In the genomic region with DNA sequence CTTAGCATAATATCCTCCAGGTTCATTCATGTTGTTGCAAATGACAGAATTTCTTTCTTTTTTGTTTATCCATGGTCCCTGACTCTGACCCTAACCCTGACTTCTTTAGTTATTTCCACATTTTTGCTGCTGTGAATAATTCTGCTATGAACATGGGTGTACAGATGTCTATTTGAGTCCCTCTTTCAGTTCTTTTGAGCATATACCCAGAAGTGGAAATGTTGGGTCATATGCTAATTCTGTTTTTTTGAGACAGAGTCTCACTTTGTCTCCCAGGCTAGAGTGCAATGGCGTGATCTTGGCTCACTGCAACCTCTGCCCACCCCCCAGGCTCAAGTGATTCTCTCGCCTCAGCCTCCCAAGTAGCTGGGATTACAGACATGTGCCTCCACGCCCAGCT, we compare ENCODE assay signal across 21 cellular contexts. TPM values are rescaled to one million over a fixed set of nuclear protein-coding genes. Genes with fewer than 3 reads are reported as not detected.
DNase-seq lines count a peak whose midpoint lies in the region; ATAC-seq, FAIRE-seq and TF ChIP-seq lines count a peak whose summit lies in the region.
"Had no signal": no experiment of that assay in that cellular context is flagged by ENCODE, and none has a peak within 500 bp of the region (broad histone marks: within the 10 kb centered on the region; RNA-seq: fewer than 3 reads in every experiment).

No MANE protein-coding gene starts in this region.

- H3K27me3 ChIP-seq in OCI-LY3 (ENCODE audit: low read depth, low read length) (no peaks in the 10 kb centered on the region), osteoblast (ENCODE audit: insufficient read depth, low read length) (no peaks in the 10 kb centered on the region)
- H3K27me3 ChIP-seq: BLaER1 had no signal

- no peak for ATAC-seq in HG03045 (IDR thresholded peaks at IDR 0.05; ENCODE audit: unreplicated experiment)

- H3K79me2 ChIP-seq in OCI-LY3 (ENCODE audit: low read length) (no peaks in the 10 kb centered on the region), osteoblast (ENCODE audit: insufficient read depth, low read length) (no peaks in the 10 kb centered on the region)

- H3K4me1 ChIP-seq in OCI-LY3 (ENCODE audit: low read length) (peaks cover 4% of the 10 kb centered on the region; the same call in 1 of the 2 replicates), osteoblast (ENCODE audit: insufficient read depth, low read length) (no peaks in the 10 kb centered on the region)
- H3K4me1 ChIP-seq: BLaER1 had no signal

- no peak for DNase-seq in activated naive CD4-positive, alpha-beta T cell treated with anti-CD3 and anti-CD28 coated beads for 36 hours
- DNase-seq in GM12892 (ENCODE audit: insufficient read length) (no peak), osteocyte (ENCODE audit: extremely low spot score, unreplicated experiment) (peak; percentile 49), NCI-H1694 treated with DMSO at 0.1 percent for 48 hours (lab: John Stamatoyannopoulos, UW) (no peak), osteoblast (ENCODE audit: insufficient read length, low spot score, missing footprints) (no peak)
- DNase-seq: CD4-positive, alpha-beta T cell; COR-L47; DMS79; NCI-H187; NCI-H446; NCI-H526; PC-9; SHP77 treated with DMSO at 0.1 percent for 48 hours; SK-N-SH had no signal

- H3K27me3 Mint-ChIP-seq in activated naive CD4-positive, alpha-beta T cell treated with anti-CD3 and anti-CD28 coated beads, Interleukin-2, amount 50 U/mL, for 24 hours = no peaks in the 10 kb centered on the region
- H3K27me3 Mint-ChIP-seq in activated naive CD4-positive, alpha-beta T cell treated with anti-CD3 and anti-CD28 coated beads for 36 hours (ENCODE audit: low read depth) = no peaks in the 10 kb centered on the region
- no peaks in the 10 kb centered on the region for H3K27me3 Mint-ChIP-seq in osteocyte (ENCODE audit: unreplicated experiment)
- H3K27me3 Mint-ChIP-seq: CD4-positive, alpha-beta T cell had no signal

- H3K36me3 Mint-ChIP-seq in activated naive CD4-positive, alpha-beta T cell treated with anti-CD3 and anti-CD28 coated beads, Interleukin-2, amount 50 U/mL, for 24 hours = peaks cover 14% of the 10 kb centered on the region
- H3K36me3 Mint-ChIP-seq in activated naive CD4-positive, alpha-beta T cell treated with anti-CD3 and anti-CD28 coated beads for 36 hours (ENCODE audit: low read depth) = peaks cover 43% of the 10 kb centered on the region
- peaks cover 11% of the 10 kb centered on the region for H3K36me3 Mint-ChIP-seq in osteocyte (ENCODE audit: unreplicated experiment)

- H3K4me3 ChIP-seq in OCI-LY3 (ENCODE audit: low read length) (no peak overlapping the region), osteoblast (ENCODE audit: insufficient read depth, low read length) (no peak overlapping the region)
- H3K4me3 ChIP-seq: BLaER1, PC-9 had no signal

- H3K27ac Mint-ChIP-seq in activated naive CD4-positive, alpha-beta T cell treated with anti-CD3 and anti-CD28 coated beads, Interleukin-2, amount 50 U/mL, for 24 hours = peak overlapping the region; percentile 63
- no peak overlapping the region for H3K27ac Mint-ChIP-seq in activated naive CD4-positive, alpha-beta T cell treated with anti-CD3 and anti-CD28 coated beads for 36 hours
- no peak overlapping the region for H3K27ac Mint-ChIP-seq in osteocyte (ENCODE audit: unreplicated experiment)
- H3K27ac Mint-ChIP-seq: CD4-positive, alpha-beta T cell had no signal

- H3K4me2 ChIP-seq in OCI-LY3 (ENCODE audit: low read length) (no peak overlapping the region), osteoblast (ENCODE audit: insufficient read depth, low read length) (no peak overlapping the region)
- H3K4me2 ChIP-seq: BLaER1, KMS-11, PC-9, SK-N-SH had no signal

- no peak for TF ChIP-seq CTCF in OCI-LY3 (IDR thresholded peaks at IDR 0.05; ENCODE audit: low read depth, low read length)
- no peak for TF ChIP-seq CTCF in osteocyte (IDR thresholded peaks at IDR 0.05)
- no peak for TF ChIP-seq CTCF in osteoblast (IDR thresholded peaks at IDR 0.05; ENCODE audit: extremely low read depth, low read depth, low read length)

- CTCF ChIA-PET in activated naive CD4-positive, alpha-beta T cell treated with anti-CD3 and anti-CD28 coated beads for 36 hours (lab: Charles Lee) = no interaction called here

- TF ChIP-seq POLR2A in GM12892 (IDR thresholded peaks at IDR 0.05; ENCODE audit: low read depth, low read length) = no peak

- H3K4me1 Mint-ChIP-seq in activated naive CD4-positive, alpha-beta T cell treated with anti-CD3 and anti-CD28 coated beads, Interleukin-2, amount 50 U/mL, for 24 hours = peaks cover 6% of the 10 kb centered on the region
- H3K4me1 Mint-ChIP-seq in activated naive CD4-positive, alpha-beta T cell treated with anti-CD3 and anti-CD28 coated beads for 36 hours (ENCODE audit: low read depth) = peaks cover 7% of the 10 kb centered on the region
- H3K4me1 Mint-ChIP-seq in osteocyte (ENCODE audit: unreplicated experiment) = no peaks in the 10 kb centered on the region

- no peaks in the 10 kb centered on the region for H3K9me3 Mint-ChIP-seq in activated naive CD4-positive, alpha-beta T cell treated with anti-CD3 and anti-CD28 coated beads, Interleukin-2, amount 50 U/mL, for 24 hours
- H3K9me3 Mint-ChIP-seq in activated naive CD4-positive, alpha-beta T cell treated with anti-CD3 and anti-CD28 coated beads for 36 hours = no peaks in the 10 kb centered on the region
- H3K9me3 Mint-ChIP-seq in osteocyte (ENCODE audit: unreplicated experiment) = no peaks in the 10 kb centered on the region
- H3K9me3 Mint-ChIP-seq: CD4-positive, alpha-beta T cell had no signal

- FAIRE-seq in GM12892 (lab: Jason Lieb, UNC) = peak; percentile 46
- FAIRE-seq: HTR-8/SVneo had no signal

- H2AFZ ChIP-seq in OCI-LY3 (ENCODE audit: low read depth, low read length) (no peak overlapping the region), osteoblast (ENCODE audit: low read length) (no peak overlapping the region)
- H2AFZ ChIP-seq: PC-9 had no signal

- H3K4me3 Mint-ChIP-seq in activated naive CD4-positive, alpha-beta T cell treated with anti-CD3 and anti-CD28 coated beads, Interleukin-2, amount 50 U/mL, for 24 hours = no peak overlapping the region
- no peak overlapping the region for H3K4me3 Mint-ChIP-seq in activated naive CD4-positive, alpha-beta T cell treated with anti-CD3 and anti-CD28 coated beads for 36 hours
- H3K4me3 Mint-ChIP-seq in osteocyte (ENCODE audit: unreplicated experiment) = no peak overlapping the region
- H3K4me3 Mint-ChIP-seq: CD4-positive, alpha-beta T cell had no signal

- H3K9ac ChIP-seq in OCI-LY3 (ENCODE audit: low read length) = no peak overlapping the region
- H3K9ac ChIP-seq: BLaER1, KMS-11, SK-N-SH had no signal

- peaks cover 48% of the 10 kb centered on the region for H3K36me3 ChIP-seq in OCI-LY3 (replicated peaks; ENCODE audit: low read depth, low read length)
- H3K36me3 ChIP-seq in osteoblast (ENCODE audit: insufficient read depth, low read length) = peaks cover 21% of the 10 kb centered on the region

- H3K27ac ChIP-seq in OCI-LY3 (ENCODE audit: low read length) (peak overlapping the region; percentile 20; the same call in 1 of the 2 replicates), osteoblast (ENCODE audit: low read depth, low read length) (no peak overlapping the region)
- H3K27ac ChIP-seq: BLaER1, KMS-11, PC-9, RWPE1 had no signal

- H3K9me3 ChIP-seq in OCI-LY3 (ENCODE audit: insufficient read depth, low read length) (no peaks in the 10 kb centered on the region), osteoblast (ENCODE audit: low read depth, low read length) (no peaks in the 10 kb centered on the region)
- H3K9me3 ChIP-seq: SK-N-SH had no signal

- intact Hi-C loops in activated naive CD4-positive, alpha-beta T cell treated with anti-CD3 and anti-CD28 coated beads for 36 hours (cut with micrococcal nuclease) = no loop called here

- H4K20me1 ChIP-seq in OCI-LY3 (ENCODE audit: insufficient read depth, low read length) = no peaks in the 10 kb centered on the region
- no peaks in the 10 kb centered on the region for H4K20me1 ChIP-seq in osteoblast (ENCODE audit: insufficient read depth, low read length)
- H4K20me1 ChIP-seq: BLaER1 had no signal

RNA-seq across cellular contexts. Expression of gene KNTC1, which starts 33.1 kb away (rescaled TPM):
- total RNA-seq in activated naive CD4-positive, alpha-beta T cell treated with anti-CD3 and anti-CD28 coated beads for 36 hours = 100 to 1,000 TPM; 141 to 142 TPM
- polyA plus RNA-seq in GM12892 (2012; ENCODE audit: missing spikeins) = 62.0 TPM
- 14.1 and 18.5 TPM in 2 replicates for total RNA-seq in osteocyte
- total RNA-seq in osteoblast = 12.3 and 14.7 TPM in 2 replicates

RNA-seq across cellular contexts. Expression of gene RSRC2, which starts 33.4 kb away (rescaled TPM):
- total RNA-seq in activated naive CD4-positive, alpha-beta T cell treated with anti-CD3 and anti-CD28 coated beads for 36 hours = 100 to 1,000 TPM; 117 to 127 TPM
- 72.6 TPM for polyA plus RNA-seq in GM12892 (2012; ENCODE audit: missing spikeins)
- total RNA-seq in osteocyte (64.9 and 67.9 TPM in 2 replicates), osteoblast (41.8 and 43.1 TPM in 2 replicates)

RNA-seq across cellular contexts. Expression of gene ZCCHC8, which starts 59.4 kb away (rescaled TPM):
- 10 to 100 TPM; 25.9 to 26.0 TPM for total RNA-seq in activated naive CD4-positive, alpha-beta T cell treated with anti-CD3 and anti-CD28 coated beads for 36 hours
- 23.6 TPM for polyA plus RNA-seq in GM12892 (2012; ENCODE audit: missing spikeins)
- total RNA-seq in osteocyte = 27.6 and 28.0 TPM in 2 replicates
- 18.9 and 22.8 TPM in 2 replicates for total RNA-seq in osteoblast
